In genomic region chr1:212021563-212021962, GRCh38 we compare ENCODE assay signal across 19 cellular contexts. TPM values are rescaled to one million over a fixed set of nuclear protein-coding genes. Genes with fewer than 3 reads are reported as not detected.
DNase-seq lines count a peak whose midpoint lies in the region; ATAC-seq, FAIRE-seq and TF ChIP-seq lines count a peak whose summit lies in the region.
"Had no signal": no experiment of that assay in that cellular context is flagged by ENCODE, and none has a peak within 500 bp of the region (broad histone marks: within the 10 kb centered on the region; RNA-seq: fewer than 3 reads in every experiment).

No MANE protein-coding gene starts in this region.

- H3K4me1 ChIP-seq in HepG2 (ENCODE audit: insufficient read depth, low read length): peaks cover 5% of the 10 kb centered on the region; the same call in 1 of the 2 replicates
- H3K4me1 ChIP-seq in right lobe of liver: peaks cover 0 to 4% (median 1%) of the 10 kb centered on the region in 4 donors
- no peaks in the 10 kb centered on the region for H3K4me1 ChIP-seq in endodermal cell (ENCODE audit: control insufficient read depth, insufficient read depth, low read length)
- H3K4me1 ChIP-seq in gastrocnemius medialis: no peaks in the 10 kb centered on the region
- H3K4me1 ChIP-seq: BLaER1 had no signal

- H3K27me3 ChIP-seq in HepG2 (ENCODE audit: control insufficient read depth in 1 of 2, insufficient read depth in 2 of 2, low read length in 2 of 2) (no peaks in the 10 kb centered on the region), right lobe of liver (no peaks in the 10 kb centered on the region), endodermal cell (ENCODE audit: control insufficient read depth, insufficient read depth, low read length, poor library complexity, severe bottlenecking) (no peaks in the 10 kb centered on the region), gastrocnemius medialis (no peaks in the 10 kb centered on the region)
- H3K27me3 ChIP-seq: BLaER1 had no signal

- no peak for DNase-seq in HepG2 (ENCODE audit: low spot score)
- DNase-seq in right lobe of liver: no peak
- peak; percentile 15 for DNase-seq in RKO (ENCODE audit: low spot score)
- no peak for DNase-seq in endodermal cell
- DNase-seq in activated CD4-positive, CD25-positive, alpha-beta regulatory T cell treated with anti-CD3 and anti-CD28 coated beads, Interleukin-2, amount 50 U/mL, for 72 hours: no peak
- no peak for DNase-seq in gastrocnemius medialis
- no peak for DNase-seq in osteocyte (ENCODE audit: extremely low spot score, unreplicated experiment)
- DNase-seq: CD4-positive, alpha-beta memory T cell; DMS153; DMS79; GF-D8; GOT3; H9 had no signal

- H3K79me2 ChIP-seq in HepG2 (ENCODE audit: insufficient read depth, low read length): peaks cover 51% of the 10 kb centered on the region

- intact Hi-C loops in HepG2 (cut with micrococcal nuclease; ENCODE audit: unreplicated experiment): no loop called here
- intact Hi-C loops in right lobe of liver (cut with DNase I): no loop called here
- intact Hi-C loops in gastrocnemius medialis (cut with DNase I; ENCODE audit: low total_unique reads): no loop called here

- ATAC-seq in HepG2 (no peak), right lobe of liver (no peak), gastrocnemius medialis (no peak)
- ATAC-seq: A549 had no signal

- no peak for TF ChIP-seq RAD21 in HepG2 (CRISPR knock-in tag; IDR thresholded peaks at IDR 0.05)

- H3K4me1 Mint-ChIP-seq in endodermal cell (no peaks in the 10 kb centered on the region), osteocyte (ENCODE audit: unreplicated experiment) (no peaks in the 10 kb centered on the region)
- H3K4me1 Mint-ChIP-seq: H9 had no signal

- H3K4me3 ChIP-seq in HepG2 (replicated peaks in 1 of 3; ENCODE audit: insufficient read depth in 1 of 3, low read depth in 2 of 3, low read length in 3 of 3) (no peak overlapping the region), right lobe of liver (no peak overlapping the region), endodermal cell (ENCODE audit: low read length) (no peak overlapping the region), gastrocnemius medialis (no peak overlapping the region)
- H3K4me3 ChIP-seq: A549, BLaER1 had no signal

- no TSS peak for BruUV-seq in HepG2 (replicated peaks; lab: Mats Ljungman, UMichigan)

- WGBS in HepG2 (ENCODE audit: low lambda C conversion rate): 97% methylated on average over 2 of the region's 2 CpGs
- WGBS in right lobe of liver (ENCODE audit: insufficient coverage, low coverage, low lambda C conversion rate, missing lambda C conversion rate): 100% methylated on average over 2 of the region's 2 CpGs
- 100% methylated on average over 1 of the region's 2 CpGs; no CpG with 5 or more reads in 1 of the 2 experiments for WGBS in endodermal cell (ENCODE audit: insufficient coverage in 1 of 2, insufficient read length in 1 of 2), 2 experiments

- H3K27me3 Mint-ChIP-seq in endodermal cell (ENCODE audit: insufficient read depth) (no peaks in the 10 kb centered on the region), osteocyte (ENCODE audit: unreplicated experiment) (no peaks in the 10 kb centered on the region)
- H3K27me3 Mint-ChIP-seq: CD4-positive, alpha-beta memory T cell had no signal

- TF ChIP-seq CTCF in HepG2 (CRISPR knock-in tag; IDR thresholded peaks at IDR 0.05): no peak
- no peak for TF ChIP-seq CTCF in right lobe of liver (IDR thresholded peaks at IDR 0.05)
- TF ChIP-seq CTCF in endodermal cell (conservative IDR thresholded peaks at IDR 0.05): peak; percentile 17
- TF ChIP-seq CTCF in gastrocnemius medialis (IDR thresholded peaks at IDR 0.05 in 4 of 5, conservative IDR thresholded peaks at IDR 0.05 in 1 of 5): no peak
- TF ChIP-seq CTCF in osteocyte (IDR thresholded peaks at IDR 0.05): no peak

- H3K9ac ChIP-seq in HepG2 (ENCODE audit: insufficient read depth, low read depth, low read length) (no peak overlapping the region), endodermal cell (ENCODE audit: extremely low read depth, low read length, poor library complexity, severe bottlenecking) (no peak overlapping the region)
- H3K9ac ChIP-seq: BLaER1, KMS-11 had no signal

- POLR2A ChIA-PET in HepG2 (lab: Yijun Ruan, JAX): no interaction called here

- H3K27ac Mint-ChIP-seq in endodermal cell (no peak overlapping the region), osteocyte (ENCODE audit: unreplicated experiment) (no peak overlapping the region)

- H3K27ac ChIP-seq in HepG2 (ENCODE audit: extremely low read length, insufficient read depth, low read length) (no peak overlapping the region), right lobe of liver (no peak overlapping the region), endodermal cell (ENCODE audit: low read depth, low read length) (no peak overlapping the region), gastrocnemius medialis (no peak overlapping the region)
- H3K27ac ChIP-seq: 22Rv1, A549, BLaER1, KMS-11 had no signal

- no peak overlapping the region for H2AFZ ChIP-seq in HepG2 (ENCODE audit: low read length)

- H3K9me3 Mint-ChIP-seq in endodermal cell (peaks cover 22% of the 10 kb centered on the region), osteocyte (ENCODE audit: unreplicated experiment) (peaks cover 11% of the 10 kb centered on the region)

- H3K4me3 Mint-ChIP-seq in endodermal cell (no peak overlapping the region), osteocyte (ENCODE audit: unreplicated experiment) (no peak overlapping the region)
- H3K4me3 Mint-ChIP-seq: CD14-positive monocyte; CD4-positive, alpha-beta memory T cell; H9 had no signal

- TF ChIP-seq EP300 in HepG2 (IDR thresholded peaks at IDR 0.05; ENCODE audit: low read depth in 2 of 2, low read length in 2 of 2) (no peak), HepG2 (CRISPR knock-in tag; IDR thresholded peaks at IDR 0.05; ENCODE audit: borderline replicate concordance) (no peak)

- CTCF ChIA-PET in HepG2 (lab: Yijun Ruan, JAX; ENCODE audit: low intra/inter-chr PET ratio, low total read pairs): no interaction called here

- H3K36me3 Mint-ChIP-seq in endodermal cell (ENCODE audit: low read depth): peaks cover 37% of the 10 kb centered on the region
- H3K36me3 Mint-ChIP-seq in osteocyte (ENCODE audit: unreplicated experiment): peaks cover 11% of the 10 kb centered on the region

- TF ChIP-seq POLR2A in HepG2 (IDR thresholded peaks at IDR 0.05; ENCODE audit: insufficient read depth in 1 of 2, low read depth in 2 of 2, low read length in 2 of 2) (no peak), right lobe of liver (IDR thresholded peaks at IDR 0.05) (no peak), gastrocnemius medialis (IDR thresholded peaks at IDR 0.05) (no peak)

- H4K20me1 ChIP-seq in HepG2 (ENCODE audit: insufficient read depth, low read length): no peaks in the 10 kb centered on the region

- no peak for FAIRE-seq in HepG2 (lab: Jason Lieb, UNC)
- FAIRE-seq: A549, GM19239 had no signal

- in situ Hi-C loops in HepG2 (cut with HindIII; ENCODE audit: extremely low pct_ligation_motif_present, low pct_unique_long_range_greater_than_20kb) (no loop called here), gastrocnemius medialis (cut with MboI; ENCODE audit: low sequenced_read_pairs in 4 of 4) (loop anchor here in 1 of 4 donors (25.0 kb wide), 1 partner anchor 334 kb away; the partner anchor contains the start of gene NEK2)

- H3K9me3 ChIP-seq in HepG2 (ENCODE audit: low read length) (no peaks in the 10 kb centered on the region), right lobe of liver (no peaks in the 10 kb centered on the region), endodermal cell (ENCODE audit: control insufficient read depth, low read length) (peaks cover 33% of the 10 kb centered on the region), gastrocnemius medialis (no peaks in the 10 kb centered on the region)

- H3K4me2 ChIP-seq in HepG2 (ENCODE audit: low read depth, low read length): no peak overlapping the region
- H3K4me2 ChIP-seq: A549, BLaER1, KMS-11 had no signal

- H3K36me3 ChIP-seq in HepG2 (replicated peaks in 1 of 2; ENCODE audit: control insufficient read depth in 1 of 2, insufficient read depth in 2 of 2, low read length in 2 of 2): peaks cover 1 to 16% of the 10 kb centered on the region in 2 experiments; a peak in 2 of 5 replicates
- no peaks in the 10 kb centered on the region for H3K36me3 ChIP-seq in right lobe of liver
- peaks cover 56% of the 10 kb centered on the region for H3K36me3 ChIP-seq in endodermal cell (ENCODE audit: control insufficient read depth, insufficient read depth, low read length)
- peaks cover 0 to 8% of the 10 kb centered on the region in 2 donors for H3K36me3 ChIP-seq in gastrocnemius medialis

RNA-seq across cellular contexts. Expression of gene INTS7, which starts 13.8 kb away (rescaled TPM):
- total RNA-seq in HepG2 (2016; rRNA removed; fragmentation: Illumina TruSeq; extraction: Trizol) (22.4 and 32.7 TPM in 2 replicates), right lobe of liver (10 to 100 TPM in 2 of 6 experiments, 1 to 10 TPM in 4; 5.9 to 14.2 (median 9.6) TPM), endodermal cell (10 to 100 TPM; 27.6 to 32.8 TPM), gastrocnemius medialis (1 to 10 TPM; 4.0 to 8.0 (median 6.6) TPM), osteocyte (17.5 and 18.4 TPM in 2 replicates)
- total RNA-seq in HepG2 (2016; cell fraction: cytosol; rRNA removed; fragmentation: Illumina TruSeq; extraction: Trizol; ENCODE audit: low read depth): 4.2 and 4.8 TPM in 2 replicates
- total RNA-seq in HepG2 (2016; cell fraction: insoluble cytoplasmic fraction; rRNA removed; fragmentation: Illumina TruSeq; extraction: Trizol): 22.1 and 34.0 TPM in 2 replicates
- total RNA-seq in HepG2 (2016; cell fraction: membrane; rRNA removed; fragmentation: Illumina TruSeq; extraction: Trizol): 9.9 and 11.3 TPM in 2 replicates
- 27.1 and 30.4 TPM in 2 replicates for total RNA-seq in HepG2 (2016; cell fraction: nucleus; rRNA removed; fragmentation: Illumina TruSeq; extraction: Trizol)
- 14.5 and 18.3 TPM in 2 replicates for polyA plus RNA-seq in HepG2 (2011; rRNA removed)
- 6.5 and 9.6 TPM in 2 replicates for polyA plus RNA-seq in HepG2 (2011; cell fraction: cytosol; rRNA removed)
- 8.0 and 8.8 TPM in 2 replicates for polyA plus RNA-seq in HepG2 (2011; cell fraction: nucleus; rRNA removed)
- 7.8 and 9.4 TPM in 2 replicates for polyA plus RNA-seq in HepG2 (2012)
- 1.9 and 2.2 TPM in 2 replicates for polyA plus RNA-seq in HepG2 (2016; cell fraction: cytosol; fragmentation: Illumina TruSeq; extraction: Trizol; ENCODE audit: low read depth)
- polyA plus RNA-seq in HepG2 (2016; cell fraction: insoluble cytoplasmic fraction; fragmentation: Illumina TruSeq; extraction: Trizol; ENCODE audit: low read depth): 22.8 and 24.8 TPM in 2 replicates
- 3.1 and 5.2 TPM in 2 replicates for polyA plus RNA-seq in HepG2 (2016; cell fraction: membrane; fragmentation: Illumina TruSeq; extraction: Trizol; ENCODE audit: low read depth)
- polyA plus RNA-seq in HepG2 (2016; cell fraction: nucleus; fragmentation: Illumina TruSeq; extraction: Trizol; ENCODE audit: insufficient read depth, low read depth): 19.1 and 23.2 TPM in 2 replicates
- 67.0 and 299 TPM in 2 replicates for polyA minus RNA-seq in HepG2 (2011; rRNA and poly(A)+ RNA removed; ENCODE audit: low replicate concordance)
- polyA minus RNA-seq in HepG2 (2011; cell fraction: cytosol; rRNA and poly(A)+ RNA removed): 12.7 and 18.3 TPM in 2 replicates
- 64.6 and 68.3 TPM in 2 replicates for polyA minus RNA-seq in HepG2 (2011; cell fraction: nucleus; rRNA and poly(A)+ RNA removed)
- polyA plus RNA-seq in endodermal cell (2013, experiment 1 of 2): 22.5 TPM
- polyA plus RNA-seq in endodermal cell (2013, experiment 2 of 2): 21.6 TPM

RNA-seq across cellular contexts. Expression of gene DTL, which starts 14.0 kb away (rescaled TPM):
- total RNA-seq in HepG2 (2016; rRNA removed; fragmentation: Illumina TruSeq; extraction: Trizol) (32.8 and 43.1 TPM in 2 replicates), right lobe of liver (10 to 100 TPM in 1 of 6 experiments, 1 to 10 TPM in 2, under 1 TPM in 3; 0.07 to 12.2 (median 0.94) TPM), endodermal cell (10 to 100 TPM; 45.5 to 73.8 TPM), gastrocnemius medialis (1 to 10 TPM in 1 of 4 donors, under 1 TPM in 1, not detected in 2; 0.52 to 1.8 TPM), osteocyte (5.7 and 6.7 TPM in 2 replicates)
- total RNA-seq in HepG2 (2016; cell fraction: cytosol; rRNA removed; fragmentation: Illumina TruSeq; extraction: Trizol; ENCODE audit: low read depth): 9.8 and 9.9 TPM in 2 replicates
- 31.2 and 42.3 TPM in 2 replicates for total RNA-seq in HepG2 (2016; cell fraction: insoluble cytoplasmic fraction; rRNA removed; fragmentation: Illumina TruSeq; extraction: Trizol)
- total RNA-seq in HepG2 (2016; cell fraction: membrane; rRNA removed; fragmentation: Illumina TruSeq; extraction: Trizol): 14.6 and 16.2 TPM in 2 replicates
- 25.2 and 27.3 TPM in 2 replicates for total RNA-seq in HepG2 (2016; cell fraction: nucleus; rRNA removed; fragmentation: Illumina TruSeq; extraction: Trizol)
- polyA plus RNA-seq in HepG2 (2011; rRNA removed): 7.1 and 10.4 TPM in 2 replicates
- polyA plus RNA-seq in HepG2 (2011; cell fraction: cytosol; rRNA removed): 5.6 and 6.1 TPM in 2 replicates
- polyA plus RNA-seq in HepG2 (2011; cell fraction: nucleus; rRNA removed): 3.2 and 6.0 TPM in 2 replicates
- polyA plus RNA-seq in HepG2 (2012): 5.1 and 6.2 TPM in 2 replicates
- polyA plus RNA-seq in HepG2 (2016; cell fraction: cytosol; fragmentation: Illumina TruSeq; extraction: Trizol; ENCODE audit: low read depth): 1.0 and 1.2 TPM in 2 replicates
- polyA plus RNA-seq in HepG2 (2016; cell fraction: insoluble cytoplasmic fraction; fragmentation: Illumina TruSeq; extraction: Trizol; ENCODE audit: low read depth): 30.8 and 31.0 TPM in 2 replicates
- polyA plus RNA-seq in HepG2 (2016; cell fraction: membrane; fragmentation: Illumina TruSeq; extraction: Trizol; ENCODE audit: low read depth): 2.9 and 3.6 TPM in 2 replicates
- polyA plus RNA-seq in HepG2 (2016; cell fraction: nucleus; fragmentation: Illumina TruSeq; extraction: Trizol; ENCODE audit: insufficient read depth, low read depth): 15.1 and 18.2 TPM in 2 replicates
- 17.8 and 144 TPM in 2 replicates for polyA minus RNA-seq in HepG2 (2011; rRNA and poly(A)+ RNA removed; ENCODE audit: low replicate concordance)
- 7.4 and 11.3 TPM in 2 replicates for polyA minus RNA-seq in HepG2 (2011; cell fraction: cytosol; rRNA and poly(A)+ RNA removed)
- 13.7 and 18.0 TPM in 2 replicates for polyA minus RNA-seq in HepG2 (2011; cell fraction: nucleus; rRNA and poly(A)+ RNA removed)
- 42.6 TPM for polyA plus RNA-seq in endodermal cell (2013, experiment 1 of 2)
- polyA plus RNA-seq in endodermal cell (2013, experiment 2 of 2): 30.9 TPM
- polyA plus RNA-seq: CD14-positive monocyte had no signal
